8 cellular contexts compared by ENCODE assay signal in the genomic region with DNA sequence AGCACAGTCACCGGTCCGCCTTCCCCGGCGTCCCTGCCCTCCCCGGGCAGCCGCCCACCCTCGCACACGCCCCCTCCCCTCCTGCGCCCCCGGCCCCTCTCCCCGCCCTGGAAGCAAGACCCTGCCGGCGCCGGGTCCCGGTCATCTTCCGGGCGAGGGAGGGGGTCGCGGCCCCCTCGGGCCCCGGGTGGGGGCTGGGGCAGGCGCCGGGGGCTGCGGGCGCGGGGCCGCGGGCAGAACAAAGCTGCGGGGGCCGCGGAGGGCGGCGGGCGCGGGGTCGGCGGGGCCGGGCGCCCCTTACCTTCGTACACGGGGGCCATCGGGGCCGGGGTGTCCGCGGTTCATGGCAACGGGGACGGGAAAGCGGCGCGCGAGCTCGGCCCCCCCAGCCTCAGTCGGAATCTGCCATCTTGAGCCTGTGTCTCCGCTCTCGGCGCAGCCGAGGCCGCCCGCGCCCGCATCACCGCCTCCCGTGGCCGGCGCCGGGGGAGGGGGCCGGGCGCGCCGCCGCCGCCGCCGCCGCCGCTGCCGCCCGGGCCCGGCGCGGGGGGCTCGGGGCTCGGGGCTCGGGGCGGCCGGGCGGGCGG. TPM values are rescaled to one million over a fixed set of nuclear protein-coding genes. Genes with fewer than 3 reads are reported as not detected.
DNase-seq lines count a peak whose midpoint lies in the region; ATAC-seq and TF ChIP-seq lines count a peak whose summit lies in the region.

No MANE protein-coding gene starts in this region.

- peak overlapping the region; percentile 98 for H3K4me3 Mint-ChIP-seq in activated naive CD8-positive, alpha-beta T cell

- peaks cover 5% of the 10 kb centered on the region for H3K27me3 Mint-ChIP-seq in activated naive CD8-positive, alpha-beta T cell

- no peaks in the 10 kb centered on the region for H3K9me3 ChIP-seq in ES-I3 (ENCODE audit: control insufficient read depth, insufficient read depth, low read length)
- no peaks in the 10 kb centered on the region for H3K9me3 ChIP-seq in HEK293 (ENCODE audit: control insufficient read depth, insufficient read depth, low read depth, low read length)
- H3K9me3 ChIP-seq in right atrium auricular region = no peaks in the 10 kb centered on the region

- peak overlapping the region; percentile 97 for H3K27ac Mint-ChIP-seq in activated naive CD8-positive, alpha-beta T cell

- intact Hi-C loops in sciatic nerve (cut with DNase I) = loop anchor here (5.0 kb wide), 1 partner anchor 385 kb away; no protein-coding TSS in a partner anchor

- H3K36me3 ChIP-seq in ES-I3 (ENCODE audit: insufficient read depth, low read length) (no peaks in the 10 kb centered on the region), HEK293 (ENCODE audit: control insufficient read depth in 2 of 2, insufficient read depth in 1 of 2, low read length in 2 of 2) (no peaks in the 10 kb centered on the region), right atrium auricular region (no peaks in the 10 kb centered on the region)

- DNase-seq in OCI-M1 (lab: John Stamatoyannopoulos, UW) (peak; percentile 8), right atrium auricular region (ENCODE audit: low spot score) (no peak), sciatic nerve (ENCODE audit: low spot score) (peak; percentile 69), DMS153 treated with DMSO at 0.1 percent for 48 hours (lab: John Stamatoyannopoulos, UW; ENCODE audit: unreplicated experiment) (no peak), amniotic stem cell (lab: John Stamatoyannopoulos, UW) (no peak)

- H3K9me3 Mint-ChIP-seq in activated naive CD8-positive, alpha-beta T cell (ENCODE audit: low read depth) = no peaks in the 10 kb centered on the region

- no peak for TF ChIP-seq CTCF in HEK293 (tag by site-specific recombination; IDR thresholded peaks at IDR 0.05)
- TF ChIP-seq CTCF in right atrium auricular region (IDR thresholded peaks at IDR 0.05) = no peak

- no peaks in the 10 kb centered on the region for H3K36me3 Mint-ChIP-seq in activated naive CD8-positive, alpha-beta T cell

- H3K4me1 ChIP-seq in ES-I3 (ENCODE audit: insufficient read depth, low read length) (no peaks in the 10 kb centered on the region), HEK293 (ENCODE audit: control insufficient read depth, insufficient read depth, low read length) (no peaks in the 10 kb centered on the region), right atrium auricular region (peaks cover 0 to 38% of the 10 kb centered on the region in 2 donors)

- H3K9ac ChIP-seq in ES-I3 (ENCODE audit: low read depth, low read length) = peak overlapping the region; percentile 60

- H3K27ac ChIP-seq in HEK293 (ENCODE audit: extremely low read depth, low read depth, low read length) (no peak overlapping the region; the same call in 1 of the 2 replicates), right atrium auricular region (peak overlapping the region; percentile 96 to 97)

- ATAC-seq in sciatic nerve = peak; percentile 16

- POLR2A ChIA-PET in HEK293 (lab: Yijun Ruan, JAX) = no interaction called here

- CTCF ChIA-PET in HEK293 (lab: Yijun Ruan, JAX) = no interaction called here

- H3K4me3 ChIP-seq in HEK293 (ENCODE audit: low read depth, low read length) (peak overlapping the region; percentile 71), right atrium auricular region (peak overlapping the region; percentile 85 to 87)

- H3K27me3 ChIP-seq in right atrium auricular region = no peaks in the 10 kb centered on the region

- peaks cover 51% of the 10 kb centered on the region for H3K4me1 Mint-ChIP-seq in activated naive CD8-positive, alpha-beta T cell (ENCODE audit: low read depth)

TF ChIP-seq in HEK293, 187 proteins besides CTCF, POLR2A, EP300 and RAD21:
- no peak for TF ChIP-seq ZBTB7A (tag by site-specific recombination; IDR thresholded peaks at IDR 0.05; ENCODE audit: low read depth)
- TF ChIP-seq, protein P1, sequence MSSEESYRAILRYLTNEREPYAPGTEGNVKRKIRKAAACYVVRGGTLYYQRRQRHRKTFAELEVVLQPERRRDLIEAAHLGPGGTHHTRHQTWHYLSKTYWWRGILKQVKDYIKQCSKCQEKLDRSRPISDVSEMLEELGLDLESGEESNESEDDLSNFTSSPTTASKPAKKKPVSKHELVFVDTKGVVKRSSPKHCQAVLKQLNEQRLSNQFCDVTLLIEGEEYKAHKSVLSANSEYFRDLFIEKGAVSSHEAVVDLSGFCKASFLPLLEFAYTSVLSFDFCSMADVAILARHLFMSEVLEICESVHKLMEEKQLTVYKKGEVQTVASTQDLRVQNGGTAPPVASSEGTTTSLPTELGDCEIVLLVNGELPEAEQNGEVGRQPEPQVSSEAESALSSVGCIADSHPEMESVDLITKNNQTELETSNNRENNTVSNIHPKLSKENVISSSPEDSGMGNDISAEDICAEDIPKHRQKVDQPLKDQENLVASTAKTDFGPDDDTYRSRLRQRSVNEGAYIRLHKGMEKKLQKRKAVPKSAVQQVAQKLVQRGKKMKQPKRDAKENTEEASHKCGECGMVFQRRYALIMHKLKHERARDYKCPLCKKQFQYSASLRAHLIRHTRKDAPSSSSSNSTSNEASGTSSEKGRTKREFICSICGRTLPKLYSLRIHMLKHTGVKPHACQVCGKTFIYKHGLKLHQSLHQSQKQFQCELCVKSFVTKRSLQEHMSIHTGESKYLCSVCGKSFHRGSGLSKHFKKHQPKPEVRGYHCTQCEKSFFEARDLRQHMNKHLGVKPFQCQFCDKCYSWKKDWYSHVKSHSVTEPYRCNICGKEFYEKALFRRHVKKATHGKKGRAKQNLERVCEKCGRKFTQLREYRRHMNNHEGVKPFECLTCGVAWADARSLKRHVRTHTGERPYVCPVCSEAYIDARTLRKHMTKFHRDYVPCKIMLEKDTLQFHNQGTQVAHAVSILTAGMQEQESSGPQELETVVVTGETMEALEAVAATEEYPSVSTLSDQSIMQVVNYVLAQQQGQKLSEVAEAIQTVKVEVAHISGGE (tag by site-specific recombination; conservative IDR thresholded peaks at IDR 0.05; ENCODE audit: low read depth) = no peak

RNA-seq across cellular contexts. Expression of a gene that starts 0.4 kb away (rescaled TPM):
- total RNA-seq in right atrium auricular region (100 to 1,000 TPM in 1 of 2 donors, 10 to 100 TPM in 1; 87.0 to 131 TPM), sciatic nerve (65.2 TPM)

RNA-seq across cellular contexts. Expression of a gene that starts 51.7 kb away (rescaled TPM):
- total RNA-seq in right atrium auricular region (10 to 100 TPM in 1 of 2 donors, 1 to 10 TPM in 1; 4.6 to 15.3 TPM), sciatic nerve (19.1 TPM)

Comparison
In these comparisons a context has a peak if more than half of its experiments do, and no peak if none do; other contexts are left out.
1. DNase-seq: peak in OCI-M1 (single experiment) and sciatic nerve (single experiment); none in right atrium auricular region (single experiment), DMS153 treated with DMSO at 0.1 percent for 48 hours (single experiment) and amniotic stem cell (single experiment).